In genomic region chr15:44441095-44441501, GRCh38 we compare ENCODE assay signal across 18 cellular contexts. TPM values are rescaled to one million over a fixed set of nuclear protein-coding genes. Genes with fewer than 3 reads are reported as not detected.
DNase-seq lines count a peak whose midpoint lies in the region; ATAC-seq, FAIRE-seq and TF ChIP-seq lines count a peak whose summit lies in the region.
"Had no signal": no experiment of that assay in that cellular context is flagged by ENCODE, and none has a peak within 500 bp of the region (broad histone marks: within the 10 kb centered on the region; RNA-seq: fewer than 3 reads in every experiment).

No MANE protein-coding gene starts in this region.

- no peak overlapping the region for H3K27ac ChIP-seq in HepG2 (ENCODE audit: extremely low read length, insufficient read depth, low read length)
- no peak overlapping the region for H3K27ac ChIP-seq in right lobe of liver
- H3K27ac ChIP-seq in RWPE2 (ENCODE audit: poor library complexity, severe bottlenecking), result no peak overlapping the region
- no peak overlapping the region for H3K27ac ChIP-seq in foreskin keratinocyte

- no peak overlapping the region for H3K4me3 ChIP-seq in HepG2 (replicated peaks in 1 of 3; ENCODE audit: insufficient read depth in 1 of 3, low read depth in 2 of 3, low read length in 3 of 3)
- no peak overlapping the region for H3K4me3 ChIP-seq in right lobe of liver
- H3K4me3 ChIP-seq in RWPE2 (ENCODE audit: severe bottlenecking), result no peak overlapping the region

- ATAC-seq in HepG2 (peak; percentile 44; the same call in 2 of the 3 replicates), right lobe of liver (no peak), RWPE2 (ENCODE audit: low read depth) (peak; percentile 35; the same call in 1 of the 3 replicates), foreskin keratinocyte (no peak), HG03439 (IDR thresholded peaks at IDR 0.05; ENCODE audit: unreplicated experiment) (no peak), sciatic nerve (no peak)

- CTCF ChIA-PET in HepG2 (lab: Yijun Ruan, JAX; ENCODE audit: low intra/inter-chr PET ratio, low total read pairs), result no interaction called here

- H3K79me2 ChIP-seq in HepG2 (ENCODE audit: insufficient read depth, low read length), result peaks cover 88% of the 10 kb centered on the region

- H3K9me3 ChIP-seq in HepG2 (ENCODE audit: low read length) (no peaks in the 10 kb centered on the region), right lobe of liver (no peaks in the 10 kb centered on the region), RWPE2 (ENCODE audit: severe bottlenecking) (no peaks in the 10 kb centered on the region)

- H3K36me3 ChIP-seq in HepG2 (replicated peaks in 1 of 2; ENCODE audit: control insufficient read depth in 1 of 2, insufficient read depth in 2 of 2, low read length in 2 of 2), result 0 out of 5 replicates have a peak, but pooled peaks cover 0 to 4% of the 10 kb centered on the region in 2 experiments
- no peaks in the 10 kb centered on the region for H3K36me3 ChIP-seq in right lobe of liver
- peaks cover 19% of the 10 kb centered on the region for H3K36me3 ChIP-seq in RWPE2 (ENCODE audit: low read depth)

- H3K27me3 ChIP-seq in HepG2 (ENCODE audit: control insufficient read depth in 1 of 2, insufficient read depth in 2 of 2, low read length in 2 of 2) (no peaks in the 10 kb centered on the region), right lobe of liver (no peaks in the 10 kb centered on the region), RWPE2 (ENCODE audit: insufficient read depth, poor library complexity, severe bottlenecking) (no peaks in the 10 kb centered on the region), foreskin keratinocyte (no peaks in the 10 kb centered on the region)

- H2AFZ ChIP-seq in HepG2 (ENCODE audit: low read length), result no peak overlapping the region

- in situ Hi-C loops in HepG2 (cut with HindIII; ENCODE audit: extremely low pct_ligation_motif_present, low pct_unique_long_range_greater_than_20kb), result no loop called here

- POLR2A ChIA-PET in HepG2 (lab: Yijun Ruan, JAX), result interaction anchor here (2.4 kb wide), 1 partner anchor 14 kb away, joined by 9 read pairs; the partner anchor contains the start of gene CTDSPL2

- no peak for TF ChIP-seq RAD21 in HepG2 (CRISPR knock-in tag; IDR thresholded peaks at IDR 0.05)

- no peak overlapping the region for H3K9ac ChIP-seq in HepG2 (ENCODE audit: insufficient read depth, low read depth, low read length)
- H3K9ac ChIP-seq: SK-N-SH had no signal

- no peak for TF ChIP-seq CTCF in HepG2 (CRISPR knock-in tag; IDR thresholded peaks at IDR 0.05)
- no peak for TF ChIP-seq CTCF in right lobe of liver (IDR thresholded peaks at IDR 0.05)
- TF ChIP-seq CTCF in RWPE2 (IDR thresholded peaks at IDR 0.05; ENCODE audit: poor library complexity, severe bottlenecking), result no peak
- no peak for TF ChIP-seq CTCF in foreskin keratinocyte (conservative IDR thresholded peaks at IDR 0.05)

- WGBS in HepG2 (ENCODE audit: low lambda C conversion rate), result 97% methylated on average over 5 of the region's 5 CpGs
- 73% methylated on average over 4 of the region's 5 CpGs for WGBS in right lobe of liver (ENCODE audit: insufficient coverage, low coverage, low lambda C conversion rate, missing lambda C conversion rate)

- BruUV-seq in HepG2 (replicated peaks; lab: Mats Ljungman, UMichigan), result no TSS peak

- peaks cover 37% of the 10 kb centered on the region for H4K20me1 ChIP-seq in HepG2 (ENCODE audit: insufficient read depth, low read length)

- TF ChIP-seq POLR2A in HepG2 (IDR thresholded peaks at IDR 0.05; ENCODE audit: insufficient read depth in 1 of 2, low read depth in 2 of 2, low read length in 2 of 2) (no peak), right lobe of liver (IDR thresholded peaks at IDR 0.05) (no peak), erythroblast (IDR thresholded peaks at IDR 0.05; ENCODE audit: low read length) (no peak)

- TF ChIP-seq EP300 in HepG2 (IDR thresholded peaks at IDR 0.05; ENCODE audit: low read depth in 2 of 2, low read length in 2 of 2) (no peak), HepG2 (CRISPR knock-in tag; IDR thresholded peaks at IDR 0.05; ENCODE audit: borderline replicate concordance) (no peak)

- FAIRE-seq in HepG2 (lab: Jason Lieb, UNC), result no peak
- FAIRE-seq: frontal cortex, GM12891, H54 had no signal

- DNase-seq in HepG2 (ENCODE audit: low spot score), result no peak
- no peak for DNase-seq in right lobe of liver
- DNase-seq in RWPE2 (ENCODE audit: low spot score), result no peak
- DNase-seq in erythroblast (lab: John Stamatoyannopoulos, UW), result peak; percentile 32 to 42
- DNase-seq in foreskin keratinocyte, result no peak
- DNase-seq in GM19238 (ENCODE audit: insufficient read length, low spot score), result no peak
- no peak for DNase-seq in sciatic nerve (ENCODE audit: low spot score)
- DNase-seq: activated CD4-positive, alpha-beta T cell treated with anti-CD3 and anti-CD28 coated beads, Interleukin-2, amount 50 U/mL, for 4 hours; amniotic stem cell; MM.1S; naive B cell; NCI-H2081 treated with DMSO at 0.1 percent for 48 hours; NCI-H526 treated with DMSO at 0.1 percent for 48 hours; SK-N-SH had no signal

- H3K4me2 ChIP-seq in HepG2 (ENCODE audit: low read depth, low read length), result no peak overlapping the region
- H3K4me2 ChIP-seq: SK-N-SH had no signal

- intact Hi-C loops in HepG2 (cut with micrococcal nuclease; ENCODE audit: unreplicated experiment) (no loop called here), right lobe of liver (cut with DNase I) (no loop called here), sciatic nerve (cut with DNase I) (no loop called here)

- H3K4me1 ChIP-seq in HepG2 (ENCODE audit: insufficient read depth, low read length) (peaks cover 20% of the 10 kb centered on the region), right lobe of liver (no peaks in the 10 kb centered on the region), RWPE2 (ENCODE audit: insufficient read depth, poor library complexity, severe bottlenecking) (peaks cover 8% of the 10 kb centered on the region), foreskin keratinocyte (peaks cover 7% of the 10 kb centered on the region)

TF ChIP-seq in HepG2, 621 proteins besides CTCF, POLR2A, EP300 and RAD21:
- TF ChIP-seq, protein P1, sequence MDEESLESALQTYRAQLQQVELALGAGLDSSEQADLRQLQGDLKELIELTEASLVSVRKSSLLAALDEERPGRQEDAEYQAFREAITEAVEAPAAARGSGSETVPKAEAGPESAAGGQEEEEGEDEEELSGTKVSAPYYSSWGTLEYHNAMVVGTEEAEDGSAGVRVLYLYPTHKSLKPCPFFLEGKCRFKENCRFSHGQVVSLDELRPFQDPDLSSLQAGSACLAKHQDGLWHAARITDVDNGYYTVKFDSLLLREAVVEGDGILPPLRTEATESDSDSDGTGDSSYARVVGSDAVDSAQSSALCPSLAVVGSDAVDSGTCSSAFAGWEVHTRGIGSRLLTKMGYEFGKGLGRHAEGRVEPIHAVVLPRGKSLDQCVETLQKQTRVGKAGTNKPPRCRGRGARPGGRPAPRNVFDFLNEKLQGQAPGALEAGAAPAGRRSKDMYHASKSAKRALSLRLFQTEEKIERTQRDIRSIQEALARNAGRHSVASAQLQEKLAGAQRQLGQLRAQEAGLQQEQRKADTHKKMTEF (CRISPR knock-in tag; IDR thresholded peaks at IDR 0.05), result no peak
TF ChIP-seq in HepG2: peak in this region for 0.

RNA-seq across cellular contexts. Expression of gene CTDSPL2, which starts 13.7 kb away (rescaled TPM):
- total RNA-seq in HepG2 (2016; rRNA removed; fragmentation: Illumina TruSeq; extraction: Trizol) (56.2 and 95.2 TPM in 2 replicates), right lobe of liver (10 to 100 TPM in 4 of 6 experiments, 1 to 10 TPM in 2; 7.6 to 26.1 (median 15.0) TPM), foreskin keratinocyte (37.2 and 37.7 TPM in 2 replicates), sciatic nerve (49.5 TPM)
- total RNA-seq in HepG2 (2016; cell fraction: cytosol; rRNA removed; fragmentation: Illumina TruSeq; extraction: Trizol; ENCODE audit: low read depth), result 16.3 and 17.8 TPM in 2 replicates
- 59.2 and 94.0 TPM in 2 replicates for total RNA-seq in HepG2 (2016; cell fraction: insoluble cytoplasmic fraction; rRNA removed; fragmentation: Illumina TruSeq; extraction: Trizol)
- 31.1 and 33.8 TPM in 2 replicates for total RNA-seq in HepG2 (2016; cell fraction: membrane; rRNA removed; fragmentation: Illumina TruSeq; extraction: Trizol)
- 64.4 and 67.2 TPM in 2 replicates for total RNA-seq in HepG2 (2016; cell fraction: nucleus; rRNA removed; fragmentation: Illumina TruSeq; extraction: Trizol)
- polyA plus RNA-seq in HepG2 (2011; rRNA removed) (29.1 and 37.4 TPM in 2 replicates), foreskin keratinocyte (3.4 and 4.5 TPM in 2 replicates)
- 11.7 and 17.4 TPM in 2 replicates for polyA plus RNA-seq in HepG2 (2011; cell fraction: cytosol; rRNA removed)
- 10.9 and 15.2 TPM in 2 replicates for polyA plus RNA-seq in HepG2 (2011; cell fraction: nucleus; rRNA removed)
- polyA plus RNA-seq in HepG2 (2012), result 14.5 and 24.2 TPM in 2 replicates
- 0.89 and 0.95 TPM in 2 replicates for polyA plus RNA-seq in HepG2 (2016; cell fraction: cytosol; fragmentation: Illumina TruSeq; extraction: Trizol; ENCODE audit: low read depth)
- 31.3 and 34.8 TPM in 2 replicates for polyA plus RNA-seq in HepG2 (2016; cell fraction: insoluble cytoplasmic fraction; fragmentation: Illumina TruSeq; extraction: Trizol; ENCODE audit: low read depth)
- 4.6 TPM in 2 replicates for polyA plus RNA-seq in HepG2 (2016; cell fraction: membrane; fragmentation: Illumina TruSeq; extraction: Trizol; ENCODE audit: low read depth)
- polyA plus RNA-seq in HepG2 (2016; cell fraction: nucleus; fragmentation: Illumina TruSeq; extraction: Trizol; ENCODE audit: insufficient read depth, low read depth), result 25.9 and 28.0 TPM in 2 replicates
- polyA minus RNA-seq in HepG2 (2011; rRNA and poly(A)+ RNA removed; ENCODE audit: low replicate concordance), result 45.6 and 119 TPM in 2 replicates
- polyA minus RNA-seq in HepG2 (2011; cell fraction: cytosol; rRNA and poly(A)+ RNA removed), result 33.7 and 45.3 TPM in 2 replicates
- 121 and 134 TPM in 2 replicates for polyA minus RNA-seq in HepG2 (2011; cell fraction: nucleus; rRNA and poly(A)+ RNA removed)

Comparison
In these comparisons a context has a peak if more than half of its experiments do, and no peak if none do; other contexts are left out.
1. ATAC-seq: peak in HepG2 (single experiment) and RWPE2 (single experiment); none in right lobe of liver (0 of 4), foreskin keratinocyte (single experiment), HG03439 (single experiment) and sciatic nerve (single experiment).
2. DNase-seq: peak in erythroblast (2 of 2); none in HepG2 (single experiment), right lobe of liver (0 of 3), RWPE2 (single experiment), foreskin keratinocyte (0 of 2), GM19238 (single experiment) and sciatic nerve (single experiment).